8 cellular contexts compared by ENCODE assay signal in genomic region chr3:183447206-183448001, GRCh38. TPM values are rescaled to one million over a fixed set of nuclear protein-coding genes. Genes with fewer than 3 reads are reported as not detected.
DNase-seq lines count a peak whose midpoint lies in the region; ATAC-seq, FAIRE-seq and TF ChIP-seq lines count a peak whose summit lies in the region.

No MANE protein-coding gene starts in this region.

- H3K27me3 Mint-ChIP-seq in brain, result peaks cover 20% of the 10 kb centered on the region

- WGBS in sigmoid colon, 2 donors, result 0% methylated on average over 54 of the region's 54 CpGs

- H3K36me3 ChIP-seq in sigmoid colon, result peaks cover 0 to 7% (median under 1%) of the 10 kb centered on the region in 4 donors

- no peak for TF ChIP-seq EP300 in sigmoid colon (IDR thresholded peaks at IDR 0.05)

- peaks cover 42% of the 10 kb centered on the region for H3K4me1 Mint-ChIP-seq in brain

- intact Hi-C loops in sigmoid colon (cut with DNase I), result no loop called here

- DNase-seq in GM12891 (ENCODE audit: insufficient read length, low spot score), result peak; percentile 50
- DNase-seq in NCI-H2107 (lab: John Stamatoyannopoulos, UW), result peak; percentile 99
- peak; percentile 92 for DNase-seq in sigmoid colon
- no peak for DNase-seq in NCI-H1048 (lab: John Stamatoyannopoulos, UW)

- H3K27ac ChIP-seq in sigmoid colon, result peak overlapping the region; percentile 75 to 84 (median 78)

- TF ChIP-seq POLR2A in GM12891 (IDR thresholded peaks at IDR 0.05; ENCODE audit: low read depth, low read length) (peak; percentile 83), sigmoid colon (IDR thresholded peaks at IDR 0.05) (peak in 1 of 2 donors; percentile 25)

- peak overlapping the region; percentile 94 for H3K4me3 ChIP-seq in iPS-11a (ENCODE audit: low read depth, low read length)
- peak overlapping the region; percentile 61 to 82 (median 68) for H3K4me3 ChIP-seq in sigmoid colon

- FAIRE-seq in GM12891 (lab: Jason Lieb, UNC) (peak; percentile 94), TTC549 (lab: Jason Lieb, UNC) (peak; percentile 62)

- H3K36me3 Mint-ChIP-seq in brain, result peaks cover 14% of the 10 kb centered on the region

- H3K27ac Mint-ChIP-seq in brain, result peak overlapping the region; percentile 90 to 96 (median 95)

- ATAC-seq in HG02943 (IDR thresholded peaks at IDR 0.05; ENCODE audit: low read depth, unreplicated experiment), result peak; percentile 72

- peaks cover 12 to 24% (median 19%) of the 10 kb centered on the region in 5 experiments for H3K9me3 Mint-ChIP-seq in brain

- peaks cover 0 to 5% (median 3%) of the 10 kb centered on the region in 4 donors for H3K9me3 ChIP-seq in sigmoid colon

- no peak for TF ChIP-seq CTCF in brain (conservative IDR thresholded peaks at IDR 0.05)
- no peak for TF ChIP-seq CTCF in sigmoid colon (IDR thresholded peaks at IDR 0.05)

- H3K4me3 Mint-ChIP-seq in brain, result peak overlapping the region; percentile 87 to 99 (median 90)

- no peaks in the 10 kb centered on the region for H3K27me3 ChIP-seq in sigmoid colon

- H3K4me1 ChIP-seq in sigmoid colon, result peaks cover 0 to 22% (median 10%) of the 10 kb centered on the region in 4 donors

TF ChIP-seq in GM12891, 5 proteins besides CTCF, POLR2A, EP300 and RAD21:
- TF ChIP-seq TAF1 (IDR thresholded peaks at IDR 0.05; ENCODE audit: low read depth, low read length) (peak; percentile 71), POLR2AphosphoS5 (IDR thresholded peaks at IDR 0.05; ENCODE audit: low read depth, low read length) (peak; percentile 83), POU2F2 (IDR thresholded peaks at IDR 0.05; ENCODE audit: low read depth, low read length) (no peak)

RNA-seq across cellular contexts. Expression of gene MCF2L2, which starts 19.0 kb away (rescaled TPM):
- 0.63 TPM for polyA plus RNA-seq in GM12891 (2012; ENCODE audit: low read depth, missing spikeins)
- polyA plus RNA-seq in brain (ENCODE audit: insufficient read depth, low read depth, low replicate concordance) (8.1 TPM), sigmoid colon (1 to 10 TPM in 2 of 3 donors, not detected in 1; 2.4 to 3.9 TPM)
- total RNA-seq in sigmoid colon, result 1 to 10 TPM in 3 of 4 donors, under 1 TPM in 1; 0.99 to 5.0 (median 4.4) TPM
